Comparison of ENCODE assay signal across 16 cellular contexts in genomic region chr3:129689036-129689435, GRCh38.
DNase-seq lines count a peak whose midpoint lies in the region; ATAC-seq and TF ChIP-seq lines count a peak whose summit lies in the region.
"Had no signal": no experiment of that assay in that cellular context is flagged by ENCODE, and none has a peak within 500 bp of the region (broad histone marks: within the 10 kb centered on the region; RNA-seq: fewer than 3 reads in every experiment).

No MANE protein-coding gene starts in this region.

- H3K4me1 ChIP-seq in cardiac muscle cell (ENCODE audit: low read depth) (peaks cover 20% of the 10 kb centered on the region), endodermal cell (ENCODE audit: control insufficient read depth, insufficient read depth, low read length) (peaks cover 18% of the 10 kb centered on the region), tibial artery (peaks cover 0 to 36% (median 23%) of the 10 kb centered on the region in 4 donors), stomach (peaks cover 7 to 41% (median 19%) of the 10 kb centered on the region in 4 donors)

- no peaks in the 10 kb centered on the region for H3K27me3 ChIP-seq in cardiac muscle cell
- H3K27me3 ChIP-seq in endodermal cell (ENCODE audit: control insufficient read depth, insufficient read depth, low read length, poor library complexity, severe bottlenecking), result no peaks in the 10 kb centered on the region
- H3K27me3 ChIP-seq in tibial artery, result no peaks in the 10 kb centered on the region
- H3K27me3 ChIP-seq in stomach, result no peaks in the 10 kb centered on the region
- H3K27me3 ChIP-seq: transverse colon had no signal

- ATAC-seq in left ventricle myocardium superior (no peak), HG03135 (IDR thresholded peaks at IDR 0.05; ENCODE audit: unreplicated experiment) (no peak)
- ATAC-seq: PC-3, T-cell had no signal

- intact Hi-C loops in left ventricle myocardium superior (cut with micrococcal nuclease) (no loop called here), tibial artery (cut with DNase I; ENCODE audit: low total_unique reads) (no loop called here), stomach (cut with DNase I; ENCODE audit: low total_unique reads) (no loop called here)

- no peaks in the 10 kb centered on the region for H3K9me3 ChIP-seq in cardiac muscle cell (ENCODE audit: low read depth)
- H3K9me3 ChIP-seq in endodermal cell (ENCODE audit: control insufficient read depth, low read length), result peaks cover 18% of the 10 kb centered on the region
- no peaks in the 10 kb centered on the region for H3K9me3 ChIP-seq in tibial artery
- no peaks in the 10 kb centered on the region for H3K9me3 ChIP-seq in stomach
- H3K9me3 ChIP-seq: transverse colon had no signal

- H3K36me3 Mint-ChIP-seq in endodermal cell (ENCODE audit: low read depth) (peaks cover under 1% of the 10 kb centered on the region), nephron progenitor cell (ENCODE audit: low read depth) (peaks cover 9% of the 10 kb centered on the region)
- H3K36me3 Mint-ChIP-seq: naive B cell had no signal

- WGBS in endodermal cell (ENCODE audit: insufficient coverage in 1 of 2, insufficient read length in 1 of 2), 2 experiments, result 50 to 64% methylated on average over 1 to 3 of the region's 3 CpGs
- 59 to 83% (median 68%) methylated on average over 3 of the region's 3 CpGs for whole genome bisulfite sequencing in stomach, 5 donors

- H3K27ac ChIP-seq in cardiac muscle cell (peak overlapping the region; percentile 46), endodermal cell (ENCODE audit: low read depth, low read length) (peak overlapping the region; percentile 59), tibial artery (peak overlapping the region; percentile 28 to 57), stomach (peak overlapping the region in 2 of 5 donors; percentile 61 to 66)

- no peak for TF ChIP-seq POLR2A in stomach (IDR thresholded peaks at IDR 0.05)

- H3K9ac ChIP-seq in endodermal cell (ENCODE audit: extremely low read depth, low read length, poor library complexity, severe bottlenecking), result no peak overlapping the region

- DNase-seq in cardiac muscle cell (ENCODE audit: low read depth in 1 of 2, low spot score in 1 of 2) (no peak), left ventricle myocardium superior (no peak), endodermal cell (no peak), nephron progenitor cell (no peak), tibial artery (no peak), UCSD-AML1 (lab: John Stamatoyannopoulos, UW; ENCODE audit: unreplicated experiment) (no peak), stomach (no peak)
- DNase-seq: activated CD4-positive, alpha-beta T cell treated with anti-CD3 and anti-CD28 coated beads, Interleukin-2, amount 10 ng/mL, durations not matched to agents 24 days and 14 days; activated T-cell treated with anti-CD3 and anti-CD28 coated beads, Interleukin-2, amount 50 U/mL, for 48 hours; Calu3; naive B cell; NCI-H1105; PC-3; T-cell had no signal

- peak overlapping the region; percentile 47 for H3K4me3 Mint-ChIP-seq in endodermal cell
- peak overlapping the region; percentile 8 for H3K4me3 Mint-ChIP-seq in nephron progenitor cell
- H3K4me3 Mint-ChIP-seq: activated CD4-positive, alpha-beta T cell treated with anti-CD3 and anti-CD28 coated beads, Interleukin-2, amount 10 ng/mL, durations not matched to agents 24 days and 14 days; naive B cell; T-cell had no signal

- H3K27me3 Mint-ChIP-seq in endodermal cell (ENCODE audit: insufficient read depth) (no peaks in the 10 kb centered on the region), nephron progenitor cell (ENCODE audit: low read depth, poor library complexity) (peaks cover 11% of the 10 kb centered on the region)
- H3K27me3 Mint-ChIP-seq: activated CD4-positive, alpha-beta T cell treated with anti-CD3 and anti-CD28 coated beads, Interleukin-2, amount 10 ng/mL, durations not matched to agents 24 days and 14 days; naive B cell; T-cell had no signal

- TF ChIP-seq EP300 in stomach (IDR thresholded peaks at IDR 0.05), result no peak

- peaks cover 56% of the 10 kb centered on the region for H3K4me1 Mint-ChIP-seq in endodermal cell
- peaks cover 42% of the 10 kb centered on the region for H3K4me1 Mint-ChIP-seq in nephron progenitor cell

- TF ChIP-seq CTCF in cardiac muscle cell (IDR thresholded peaks at IDR 0.05; ENCODE audit: low read depth, low read length) (no peak), endodermal cell (conservative IDR thresholded peaks at IDR 0.05) (no peak), nephron progenitor cell (IDR thresholded peaks at IDR 0.05) (no peak), tibial artery (IDR thresholded peaks at IDR 0.05) (no peak), stomach (IDR thresholded peaks at IDR 0.05) (no peak)

- H3K4me3 ChIP-seq in cardiac muscle cell (no peak overlapping the region), endodermal cell (ENCODE audit: low read length) (peak overlapping the region; percentile 65), tibial artery (no peak overlapping the region), stomach (no peak overlapping the region)

- H3K27ac Mint-ChIP-seq in endodermal cell (peak overlapping the region; percentile 63), nephron progenitor cell (no peak overlapping the region)
- H3K27ac Mint-ChIP-seq: activated CD4-positive, alpha-beta T cell treated with anti-CD3 and anti-CD28 coated beads, Interleukin-2, amount 10 ng/mL, durations not matched to agents 24 days and 14 days; T-cell had no signal

- H3K9me3 Mint-ChIP-seq in endodermal cell, result peaks cover 13% of the 10 kb centered on the region
- H3K9me3 Mint-ChIP-seq in nephron progenitor cell, result no peaks in the 10 kb centered on the region
- H3K9me3 Mint-ChIP-seq: activated CD4-positive, alpha-beta T cell treated with anti-CD3 and anti-CD28 coated beads, Interleukin-2, amount 10 ng/mL, durations not matched to agents 24 days and 14 days; naive B cell; T-cell had no signal

- no peaks in the 10 kb centered on the region for H3K36me3 ChIP-seq in cardiac muscle cell
- no peaks in the 10 kb centered on the region for H3K36me3 ChIP-seq in endodermal cell (ENCODE audit: control insufficient read depth, insufficient read depth, low read length)
- no peaks in the 10 kb centered on the region for H3K36me3 ChIP-seq in tibial artery
- no peaks in the 10 kb centered on the region for H3K36me3 ChIP-seq in stomach
- H3K36me3 ChIP-seq: transverse colon had no signal
